In genomic region chr3:100226712-100227429, GRCh38 we compare ENCODE assay signal across 17 cellular contexts. TPM values are rescaled to one million over a fixed set of nuclear protein-coding genes. Genes with fewer than 3 reads are reported as not detected.
DNase-seq lines count a peak whose midpoint lies in the region; ATAC-seq and TF ChIP-seq lines count a peak whose summit lies in the region.
"Had no signal": no experiment of that assay in that cellular context is flagged by ENCODE, and none has a peak within 500 bp of the region (broad histone marks: within the 10 kb centered on the region; RNA-seq: fewer than 3 reads in every experiment).

No MANE protein-coding gene starts in this region.

- WGBS in SK-N-SH (ENCODE audit: low lambda C conversion rate): 52% methylated on average over 6 of the region's 6 CpGs

- CTCF ChIA-PET in SK-N-SH (lab: Yijun Ruan, JAX): interaction anchor here (1.7 kb wide), 1 partner anchor 383 kb away, joined by 5 read pairs; no protein-coding TSS in a partner anchor

- peak overlapping the region; percentile 38; the same call in 1 of the 2 replicates for H3K4me2 ChIP-seq in SK-N-SH

- TF ChIP-seq EP300 in SK-N-SH (IDR thresholded peaks at IDR 0.05; ENCODE audit: borderline replicate concordance in 1 of 2, low read depth in 1 of 2, low read length in 1 of 2): no peak

- POLR2A ChIA-PET in SK-N-SH (lab: Yijun Ruan, JAX): interaction anchor here (0.6 kb wide), 1 partner anchor 87 kb away, joined by 4 read pairs; no protein-coding TSS in a partner anchor

- H3K9me2 ChIP-seq in SK-N-SH: no peaks in the 10 kb centered on the region

- H3K9me3 ChIP-seq in SK-N-SH: no peaks in the 10 kb centered on the region
- H3K9me3 ChIP-seq: esophagus squamous epithelium, lower lobe of right lung had no signal

- no peak overlapping the region for H3K4me3 ChIP-seq in SK-N-SH (ENCODE audit: low read depth in 2 of 2, low read length in 1 of 2)
- H3K4me3 ChIP-seq: esophagus squamous epithelium, lower lobe of right lung had no signal

- H3K36me3 ChIP-seq in SK-N-SH (replicated peaks in 1 of 2; ENCODE audit: control insufficient read depth in 1 of 2, insufficient read depth in 2 of 2, low read length in 1 of 2): no peaks in the 10 kb centered on the region
- H3K36me3 ChIP-seq: esophagus squamous epithelium, lower lobe of right lung had no signal

- H3K9ac ChIP-seq in SK-N-SH: no peak overlapping the region

- DNase-seq in GM03348 (ENCODE audit: low spot score) (peak; percentile 67), SK-N-SH (no peak), foreskin keratinocyte (peak in 1 of 2 donors; percentile 44), omental fat pad (ENCODE audit: low spot score) (no peak), NCI-H1105 (lab: John Stamatoyannopoulos, UW) (no peak), SW 1271 (lab: John Stamatoyannopoulos, UW) (no peak), middle frontal gyrus (ENCODE audit: extremely low spot score, low spot score) (no peak)
- DNase-seq: activated CD4-positive, alpha-beta T cell treated with anti-CD3 and anti-CD28 coated beads, Interleukin-2, amount 50 U/mL, for 48 hours; activated gamma-delta T cell; caudate nucleus; esophagus squamous epithelium; lower lobe of right lung; NCI-H1417 treated with DMSO at 0.1 percent for 48 hours; NCI-H526 treated with DMSO at 0.1 percent for 48 hours; stimulated activated CD4-positive, alpha-beta T cell treated with anti-CD3 and anti-CD28 coated beads, Interleukin-4, amount 100 ng/mL, for 4 hours; T-helper 1 cell had no signal

- no peak for TF ChIP-seq RAD21 in SK-N-SH (IDR thresholded peaks at IDR 0.05; ENCODE audit: low read length)

- H3K4me1 ChIP-seq in SK-N-SH (ENCODE audit: control insufficient read depth in 1 of 2, insufficient read depth in 2 of 2, low read depth in 1 of 2, low read length in 1 of 2) (peaks cover 0 to 8% of the 10 kb centered on the region in 2 experiments; a peak in 1 of 4 replicates), foreskin keratinocyte (peaks cover 6% of the 10 kb centered on the region)
- H3K4me1 ChIP-seq: lower lobe of right lung had no signal

- no peaks in the 10 kb centered on the region for H3K79me2 ChIP-seq in SK-N-SH (ENCODE audit: insufficient read depth)

- no peaks in the 10 kb centered on the region for H4K20me1 ChIP-seq in SK-N-SH (ENCODE audit: insufficient read depth)

- peak overlapping the region; percentile 77 for H2AFZ ChIP-seq in SK-N-SH (ENCODE audit: low read depth)

- peak overlapping the region in 1 of 2 experiments; percentile 3; a peak in 1 of 4 replicates for H3K27ac ChIP-seq in SK-N-SH (ENCODE audit: low read depth in 2 of 2, low read length in 1 of 2)
- no peak overlapping the region for H3K27ac ChIP-seq in foreskin keratinocyte
- H3K27ac ChIP-seq: esophagus squamous epithelium, lower lobe of right lung had no signal

- TF ChIP-seq CTCF in SK-N-SH (IDR thresholded peaks at IDR 0.05): no peak
- TF ChIP-seq CTCF in foreskin keratinocyte (conservative IDR thresholded peaks at IDR 0.05): no peak
- TF ChIP-seq CTCF in omental fat pad (IDR thresholded peaks at IDR 0.05): no peak

- H3K27me3 ChIP-seq in SK-N-SH (ENCODE audit: insufficient read depth) (no peaks in the 10 kb centered on the region), foreskin keratinocyte (no peaks in the 10 kb centered on the region)
- H3K27me3 ChIP-seq: esophagus squamous epithelium had no signal

- H3F3A ChIP-seq in SK-N-SH (replicated peaks; ENCODE audit: insufficient read depth): peaks cover 8% of the 10 kb centered on the region

- peak; percentile 23 for ATAC-seq in foreskin keratinocyte
- ATAC-seq in omental fat pad (ENCODE audit: low FRiP score): peak; percentile 23
- no peak for ATAC-seq in GM19467 (IDR thresholded peaks at IDR 0.05; ENCODE audit: unreplicated experiment)
- ATAC-seq: lower lobe of right lung had no signal

TF ChIP-seq in SK-N-SH, 30 proteins besides CTCF, POLR2A, EP300 and RAD21:
- no peak for TF ChIP-seq MEF2A (IDR thresholded peaks at IDR 0.05; ENCODE audit: borderline replicate concordance, low read depth)
- TF ChIP-seq JUND (IDR thresholded peaks at IDR 0.05): 0 out of 2 replicates have a peak, but pooled peaks have one; percentile 2
TF ChIP-seq in SK-N-SH: peak in this region for 1.

RNA-seq across cellular contexts. Expression of gene TBC1D23, which starts 33.9 kb away (rescaled TPM):
- polyA plus RNA-seq in SK-N-SH (2012; rRNA removed) (6.7 and 10.9 TPM in 2 replicates), foreskin keratinocyte (17.4 and 17.8 TPM in 2 replicates)
- 11.7 and 13.6 TPM in 2 replicates for polyA plus RNA-seq in SK-N-SH (2012; cell fraction: cytosol; rRNA removed)
- 6.5 and 11.0 TPM in 2 replicates for polyA plus RNA-seq in SK-N-SH (2012; cell fraction: nucleus; rRNA removed)
- total RNA-seq in foreskin keratinocyte (33.2 and 40.2 TPM in 2 replicates), omental fat pad (10 to 100 TPM; 27.8 to 47.3 (median 31.5) TPM)
